ENCODE assay signal across 26 cellular contexts in genomic region chr2:200523604-200524003, GRCh38.
"Had no signal": no experiment of that assay in that cellular context is flagged by ENCODE, and none has a peak within 500 bp of the region (broad histone marks: within the 10 kb centered on the region; RNA-seq: fewer than 3 reads in every experiment).

No MANE protein-coding gene starts in this region.

- H3K27me3 ChIP-seq: right atrium auricular region, testis, upper lobe of left lung had no signal

- DNase-seq: activated CD4-positive, alpha-beta T cell treated with anti-CD3 and anti-CD28 coated beads for 1 hour; activated CD4-positive, alpha-beta T cell treated with anti-CD3 and anti-CD28 coated beads, Interleukin-2, amount 50 U/mL, for 1 hour; activated CD8-positive, alpha-beta memory T cell treated with anti-CD3 and anti-CD28 coated beads, Interleukin-2, amount 10 ng/mL, durations not matched to agents 7 days and 5 days; activated CD8-positive, alpha-beta T cell treated with anti-CD3 and anti-CD28 coated beads, Interleukin-2, amount 10 ng/mL, durations not matched to agents 7 days and 5 days; activated naive CD4-positive, alpha-beta T cell; activated T-cell treated with anti-CD3 and anti-CD28 coated beads, Interleukin-2, amount 50 U/mL, for 48 hours; cerebellar nuclear complex; cortex of kidney; effector memory CD8-positive, alpha-beta T cell; foreskin fibroblast; head of caudate nucleus; hippocampal formation; kidney; midbrain; nephron progenitor cell; nucleus accumbens; spleen; stimulated activated naive CD4-positive, alpha-beta T cell; T-helper 17 cell; T1000; testis; upper lobe of left lung had no signal

- H3K9me3 ChIP-seq: right atrium auricular region, spleen, testis, upper lobe of left lung had no signal

- H3K27ac Mint-ChIP-seq: activated CD8-positive, alpha-beta memory T cell treated with anti-CD3 and anti-CD28 coated beads, Interleukin-2, amount 10 ng/mL, durations not matched to agents 7 days and 5 days; activated CD8-positive, alpha-beta T cell treated with anti-CD3 and anti-CD28 coated beads, Interleukin-2, amount 10 ng/mL, durations not matched to agents 7 days and 5 days; activated naive CD4-positive, alpha-beta T cell treated with anti-CD3 and anti-CD28 coated beads, Interleukin-2, amount 50 U/mL, for 72 hours; effector memory CD8-positive, alpha-beta T cell; memory B cell; nephron progenitor cell; T-helper 17 cell had no signal

- H3K27me3 Mint-ChIP-seq: effector memory CD8-positive, alpha-beta T cell had no signal

- H3K4me3 Mint-ChIP-seq: activated CD8-positive, alpha-beta memory T cell treated with anti-CD3 and anti-CD28 coated beads, Interleukin-2, amount 10 ng/mL, durations not matched to agents 7 days and 5 days; activated CD8-positive, alpha-beta T cell treated with anti-CD3 and anti-CD28 coated beads, Interleukin-2, amount 10 ng/mL, durations not matched to agents 7 days and 5 days; effector memory CD8-positive, alpha-beta T cell; memory B cell; nephron progenitor cell; T-helper 17 cell had no signal

- H3K9me3 Mint-ChIP-seq: effector memory CD8-positive, alpha-beta T cell; memory B cell; nephron progenitor cell had no signal

- H3K36me3 Mint-ChIP-seq: memory B cell had no signal

- H3K27ac ChIP-seq: right atrium auricular region, spleen, testis, upper lobe of left lung had no signal

- H3K4me3 ChIP-seq: right atrium auricular region, spleen, testis, upper lobe of left lung had no signal

- H3K36me3 ChIP-seq: right atrium auricular region, spleen, upper lobe of left lung had no signal

- ATAC-seq: activated CD8-positive, alpha-beta memory T cell treated with anti-CD3 and anti-CD28 coated beads, Interleukin-2, amount 10 ng/mL, durations not matched to agents 7 days and 5 days; activated CD8-positive, alpha-beta T cell treated with anti-CD3 and anti-CD28 coated beads, Interleukin-2, amount 10 ng/mL, durations not matched to agents 7 days and 5 days; activated naive CD4-positive, alpha-beta T cell treated with anti-CD3 and anti-CD28 coated beads, Interleukin-2, amount 50 U/mL, for 72 hours; effector memory CD8-positive, alpha-beta T cell; SK-N-SH treated with all-trans-retinoic acid at 6 μM for 48 hours; T-helper 17 cell had no signal
